In genomic region chr14:93051600-93052546, GRCh38 we compare ENCODE assay signal across 22 cellular contexts.
DNase-seq lines count a peak whose midpoint lies in the region; ATAC-seq and TF ChIP-seq lines count a peak whose summit lies in the region.
"Had no signal": no experiment of that assay in that cellular context is flagged by ENCODE, and none has a peak within 500 bp of the region (broad histone marks: within the 10 kb centered on the region; RNA-seq: fewer than 3 reads in every experiment).

No MANE protein-coding gene starts in this region.

- in situ Hi-C loops in transverse colon (cut with MboI; ENCODE audit: low pct_ligation_motif_present in 1 of 4, low pct_unique_long_range_greater_than_20kb in 1 of 4, low sequenced_read_pairs in 3 of 4) = no loop called here

- peaks cover 50% of the 10 kb centered on the region for H3K4me1 ChIP-seq in HUES6 (ENCODE audit: control insufficient read depth, insufficient read depth, low read length)
- H3K4me1 ChIP-seq in endodermal cell (ENCODE audit: control insufficient read depth, insufficient read depth, low read length) = peaks cover 7% of the 10 kb centered on the region
- H3K4me1 ChIP-seq in mucosa of descending colon (ENCODE audit: low read depth) = peaks cover 90% of the 10 kb centered on the region
- peaks cover 82 to 100% (median 96%) of the 10 kb centered on the region in 4 donors for H3K4me1 ChIP-seq in transverse colon

- H3K36me3 ChIP-seq in HUES6 (ENCODE audit: control insufficient read depth, insufficient read depth, low read length) (no peaks in the 10 kb centered on the region), endodermal cell (ENCODE audit: control insufficient read depth, insufficient read depth, low read length) (no peaks in the 10 kb centered on the region), mucosa of descending colon (ENCODE audit: low read depth) (no peaks in the 10 kb centered on the region), transverse colon (no peaks in the 10 kb centered on the region)
- H3K36me3 ChIP-seq: cardiac muscle cell, lower lobe of right lung had no signal

- H3K27me3 ChIP-seq in HUES6 (ENCODE audit: control insufficient read depth, insufficient read depth, low read length) (peaks cover 10% of the 10 kb centered on the region; the same call in 1 of the 2 replicates), endodermal cell (ENCODE audit: control insufficient read depth, insufficient read depth, low read length, poor library complexity, severe bottlenecking) (no peaks in the 10 kb centered on the region), transverse colon (no peaks in the 10 kb centered on the region)
- H3K27me3 ChIP-seq: cardiac muscle cell, heart right ventricle, SJCRH30 had no signal

- H3K27ac Mint-ChIP-seq in endodermal cell = no peak overlapping the region
- H3K27ac Mint-ChIP-seq: activated CD4-positive, alpha-beta T cell treated with anti-CD3 and anti-CD28 coated beads for 36 hours; activated naive CD4-positive, alpha-beta T cell treated with anti-CD3 and anti-CD28 coated beads, Interleukin-2, amount 10 ng/mL, durations not matched to agents 7 days and 5 days; activated T-cell treated with anti-CD3 and anti-CD28 coated beads, Interleukin-2, amount 50 U/mL, for 72 hours; CD4-positive, alpha-beta T cell; dendritic cell treated with granulocyte-macrophage colony-stimulating factor and Interleukin-4, amounts not matched to agents 40 ng/mL and 50 ng/mL, for 4 days had no signal

- H3K4me3 ChIP-seq in HUES6 (ENCODE audit: low read depth, low read length) = no peak overlapping the region
- no peak overlapping the region for H3K4me3 ChIP-seq in endodermal cell (ENCODE audit: low read length)
- H3K4me3 ChIP-seq in mucosa of descending colon = no peak overlapping the region
- no peak overlapping the region for H3K4me3 ChIP-seq in transverse colon
- H3K4me3 ChIP-seq: cardiac muscle cell, heart right ventricle, lower lobe of right lung, PC-9, SJCRH30 had no signal

- peaks cover 4% of the 10 kb centered on the region for H3K36me3 Mint-ChIP-seq in endodermal cell (ENCODE audit: low read depth)

- H3K9ac ChIP-seq in HUES6 (ENCODE audit: low read length) = no peak overlapping the region
- H3K9ac ChIP-seq in endodermal cell (ENCODE audit: extremely low read depth, low read length, poor library complexity, severe bottlenecking) = no peak overlapping the region

- TF ChIP-seq POLR2A in transverse colon (IDR thresholded peaks at IDR 0.05) = no peak

- H3K9me3 Mint-ChIP-seq in endodermal cell = no peaks in the 10 kb centered on the region
- H3K9me3 Mint-ChIP-seq: activated naive CD4-positive, alpha-beta T cell treated with anti-CD3 and anti-CD28 coated beads, Interleukin-2, amount 10 ng/mL, durations not matched to agents 7 days and 5 days; activated T-cell treated with anti-CD3 and anti-CD28 coated beads, Interleukin-2, amount 50 U/mL, for 72 hours; CD4-positive, alpha-beta T cell; dendritic cell treated with granulocyte-macrophage colony-stimulating factor and Interleukin-4, amounts not matched to agents 40 ng/mL and 50 ng/mL, for 4 days had no signal

- intact Hi-C loops in mucosa of descending colon (cut with DNase I, micrococcal nuclease) = no loop called here
- intact Hi-C loops in transverse colon (cut with DNase I; ENCODE audit: low total_unique reads) = no loop called here

- no peak overlapping the region for H3K4me3 Mint-ChIP-seq in endodermal cell
- H3K4me3 Mint-ChIP-seq: activated CD4-positive, alpha-beta T cell treated with anti-CD3 and anti-CD28 coated beads for 36 hours; activated naive CD4-positive, alpha-beta T cell treated with anti-CD3 and anti-CD28 coated beads, Interleukin-2, amount 10 ng/mL, durations not matched to agents 7 days and 5 days; activated T-cell treated with anti-CD3 and anti-CD28 coated beads, Interleukin-2, amount 50 U/mL, for 72 hours; CD4-positive, alpha-beta T cell; dendritic cell treated with granulocyte-macrophage colony-stimulating factor and Interleukin-4, amounts not matched to agents 40 ng/mL and 50 ng/mL, for 4 days had no signal

- H3K4me1 Mint-ChIP-seq in endodermal cell = peaks cover 13% of the 10 kb centered on the region
- H3K4me1 Mint-ChIP-seq: activated CD4-positive, alpha-beta T cell treated with anti-CD3 and anti-CD28 coated beads for 36 hours; activated naive CD4-positive, alpha-beta T cell treated with anti-CD3 and anti-CD28 coated beads, Interleukin-2, amount 10 ng/mL, durations not matched to agents 7 days and 5 days had no signal

- peak overlapping the region; percentile 87 for H3K27ac ChIP-seq in HUES6 (ENCODE audit: low read depth, low read length)
- no peak overlapping the region for H3K27ac ChIP-seq in endodermal cell (ENCODE audit: low read depth, low read length)
- peak overlapping the region; percentile 86 to 91 (median 88) for H3K27ac ChIP-seq in transverse colon
- H3K27ac ChIP-seq: cardiac muscle cell, heart right ventricle, lower lobe of right lung, PC-9, SJCRH30 had no signal

- TF ChIP-seq CTCF in endodermal cell (conservative IDR thresholded peaks at IDR 0.05) (no peak), mucosa of descending colon (IDR thresholded peaks at IDR 0.05) (no peak), transverse colon (IDR thresholded peaks at IDR 0.05) (no peak)

- H3K27me3 Mint-ChIP-seq in endodermal cell (ENCODE audit: insufficient read depth) = no peaks in the 10 kb centered on the region
- H3K27me3 Mint-ChIP-seq: activated CD4-positive, alpha-beta T cell treated with anti-CD3 and anti-CD28 coated beads for 36 hours; activated naive CD4-positive, alpha-beta T cell treated with anti-CD3 and anti-CD28 coated beads, Interleukin-2, amount 10 ng/mL, durations not matched to agents 7 days and 5 days; CD4-positive, alpha-beta T cell; dendritic cell treated with granulocyte-macrophage colony-stimulating factor and Interleukin-4, amounts not matched to agents 40 ng/mL and 50 ng/mL, for 4 days had no signal

- TF ChIP-seq EP300 in transverse colon (IDR thresholded peaks at IDR 0.05; ENCODE audit: low read depth) = no peak

- DNase-seq in endodermal cell (peak; percentile 83), mucosa of descending colon (peak in 2 of 3 donors; percentile 23 to 56), transverse colon (no peak), GOT3 (lab: John Stamatoyannopoulos, UW) (no peak)
- no peak for DNase-seq in activated naive CD4-positive, alpha-beta T cell treated with Interleukin-2 at 50 U/mL for 16 hours
- DNase-seq: activated CD4-positive, alpha-beta T cell treated with anti-CD3 and anti-CD28 coated beads for 36 hours; activated naive CD4-positive, alpha-beta T cell treated with anti-CD3 and anti-CD28 coated beads, Interleukin-2, amount 10 ng/mL, durations not matched to agents 7 days and 5 days; activated T-cell treated with anti-CD3 and anti-CD28 coated beads, Interleukin-2, amount 50 U/mL, for 72 hours; CD4-positive, alpha-beta T cell; heart right ventricle; Kasumi-1; kidney; lower lobe of right lung; NCI-H1092 treated with DMSO at 0.1 percent for 48 hours; NCI-H2029; NCI-H226; PC-9; SJCRH30 had no signal

- WGBS in endodermal cell (ENCODE audit: insufficient coverage in 1 of 2, insufficient read length in 1 of 2), 2 experiments = 84 to 85% methylated on average over 6 to 9 of the region's 9 CpGs
- 60 to 76% methylated on average over 2 to 9 of the region's 9 CpGs for WGBS in transverse colon (ENCODE audit: low coverage in 1 of 2), 2 donors

- H3K9me3 ChIP-seq in HUES6 (ENCODE audit: control insufficient read depth, insufficient read depth, low read depth, low read length) (no peaks in the 10 kb centered on the region), endodermal cell (ENCODE audit: control insufficient read depth, low read length) (no peaks in the 10 kb centered on the region), mucosa of descending colon (no peaks in the 10 kb centered on the region), transverse colon (no peaks in the 10 kb centered on the region)
- H3K9me3 ChIP-seq: heart right ventricle, lower lobe of right lung, SJCRH30 had no signal

- ATAC-seq in mucosa of descending colon = no peak
- no peak for ATAC-seq in GM19452 (IDR thresholded peaks at IDR 0.05; ENCODE audit: unreplicated experiment)
- ATAC-seq: activated CD4-positive, alpha-beta T cell treated with anti-CD3 and anti-CD28 coated beads for 36 hours; activated T-cell treated with anti-CD3 and anti-CD28 coated beads, Interleukin-2, amount 50 U/mL, for 72 hours; heart right ventricle; lower lobe of right lung had no signal

Comparison
In these comparisons a context has a peak if more than half of its experiments do, and no peak if none do; other contexts are left out.
1. DNase-seq: peak in endodermal cell (single experiment) and mucosa of descending colon (2 of 3); none in transverse colon (single experiment), GOT3 (single experiment) and activated naive CD4-positive, alpha-beta T cell treated with Interleukin-2 at 50 U/mL for 16 hours (single experiment).